9 cellular contexts compared by ENCODE assay signal in genomic region chr4:15651682-15652081, GRCh38. TPM values are rescaled to one million over a fixed set of nuclear protein-coding genes. Genes with fewer than 3 reads are reported as not detected.
DNase-seq lines count a peak whose midpoint lies in the region; ATAC-seq and TF ChIP-seq lines count a peak whose summit lies in the region.
"Had no signal": no experiment of that assay in that cellular context is flagged by ENCODE, and none has a peak within 500 bp of the region (broad histone marks: within the 10 kb centered on the region; RNA-seq: fewer than 3 reads in every experiment).

No MANE protein-coding gene starts in this region.

- peaks cover 66% of the 10 kb centered on the region for H3K4me1 Mint-ChIP-seq in brain

- H3K4me3 Mint-ChIP-seq in brain: peak overlapping the region; percentile 50 to 99 (median 98)

- H3K36me3 ChIP-seq in left ventricle myocardium inferior (no peaks in the 10 kb centered on the region), vagina (no peaks in the 10 kb centered on the region), mucosa of descending colon (ENCODE audit: low read depth) (no peaks in the 10 kb centered on the region)

- H3K27ac Mint-ChIP-seq in brain: peak overlapping the region; percentile 32 to 100 (median 81)

- H3K27me3 ChIP-seq in left ventricle myocardium inferior (ENCODE audit: low read depth): no peaks in the 10 kb centered on the region
- H3K27me3 ChIP-seq in vagina: no peaks in the 10 kb centered on the region

- ATAC-seq in left cardiac atrium (no peak), HG03378 (IDR thresholded peaks at IDR 0.05; ENCODE audit: unreplicated experiment) (no peak), HG02973 (IDR thresholded peaks at IDR 0.05; ENCODE audit: unreplicated experiment) (no peak), mucosa of descending colon (no peak)

- peak overlapping the region; percentile 99 for H3K27ac ChIP-seq in left ventricle myocardium inferior (replicated peaks)
- H3K27ac ChIP-seq in vagina: peak overlapping the region; percentile 99

- H3K4me3 ChIP-seq in left ventricle myocardium inferior: peak overlapping the region; percentile 82
- no peak overlapping the region for H3K4me3 ChIP-seq in vagina
- no peak overlapping the region for H3K4me3 ChIP-seq in mucosa of descending colon

- DNase-seq in left ventricle myocardium inferior: no peak
- no peak for DNase-seq in left cardiac atrium
- peak; percentile 17 for DNase-seq in medulla oblongata (ENCODE audit: extremely low spot score)
- no peak for DNase-seq in vagina (ENCODE audit: extremely low spot score in 2 of 2)
- DNase-seq in mucosa of descending colon: no peak
- DNase-seq: MV-4-11 had no signal

- TF ChIP-seq CTCF in left ventricle myocardium inferior (IDR thresholded peaks at IDR 0.05; ENCODE audit: borderline replicate concordance) (no peak), brain (conservative IDR thresholded peaks at IDR 0.05) (no peak), vagina (IDR thresholded peaks at IDR 0.05) (no peak), mucosa of descending colon (IDR thresholded peaks at IDR 0.05) (no peak)

- intact Hi-C loops in left ventricle myocardium inferior (cut with micrococcal nuclease): no loop called here
- intact Hi-C loops in left cardiac atrium (cut with DNase I): loop anchor here in 1 of 2 donors (5.0 kb wide), 1 partner anchor 174 kb away; no protein-coding TSS in a partner anchor
- intact Hi-C loops in vagina (cut with DNase I): loop anchor here (5.0 to 10.0 kb wide), 2 partner anchors 177 to 649 kb away; partner anchors contain the start of gene CPEB2
- intact Hi-C loops in mucosa of descending colon (cut with DNase I, micrococcal nuclease): loop anchor here in 1 of 2 donors (10.0 kb wide), 1 partner anchor 177 kb away; no protein-coding TSS in a partner anchor

- no peaks in the 10 kb centered on the region for H3K9me3 Mint-ChIP-seq in brain

- H3K36me3 Mint-ChIP-seq in brain: peaks cover 10% of the 10 kb centered on the region

- TF ChIP-seq POLR2A in vagina (IDR thresholded peaks at IDR 0.05): no peak

- peaks cover 89% of the 10 kb centered on the region for H3K4me1 ChIP-seq in left ventricle myocardium inferior
- peaks cover 68% of the 10 kb centered on the region for H3K4me1 ChIP-seq in vagina
- peaks cover 39% of the 10 kb centered on the region for H3K4me1 ChIP-seq in mucosa of descending colon (ENCODE audit: low read depth)

- H3K9me3 ChIP-seq in left ventricle myocardium inferior (replicated peaks) (no peaks in the 10 kb centered on the region), vagina (no peaks in the 10 kb centered on the region), mucosa of descending colon (no peaks in the 10 kb centered on the region)

- H3K27me3 Mint-ChIP-seq in brain: peaks cover 4% of the 10 kb centered on the region

RNA-seq across cellular contexts. Expression of gene FBXL5, which starts 3.5 kb away (rescaled TPM):
- total RNA-seq in left ventricle myocardium inferior (91.6 TPM), left cardiac atrium (10 to 100 TPM; 69.1 to 71.0 TPM), vagina (103 TPM), mucosa of descending colon (100 to 1,000 TPM in 1 of 3 donors, 10 to 100 TPM in 2; 44.8 to 104 (median 60.4) TPM)
- 101 TPM for polyA plus RNA-seq in brain (ENCODE audit: insufficient read depth, low read depth, low replicate concordance)

RNA-seq across cellular contexts. Expression of gene FAM200B, which starts 29.9 kb away (rescaled TPM):
- total RNA-seq in left ventricle myocardium inferior (29.1 TPM), left cardiac atrium (10 to 100 TPM; 30.9 to 35.4 TPM), vagina (29.5 TPM), mucosa of descending colon (10 to 100 TPM; 35.3 to 46.1 (median 38.9) TPM)
- polyA plus RNA-seq in brain (ENCODE audit: insufficient read depth, low read depth, low replicate concordance): 120 TPM

RNA-seq across cellular contexts. Expression of gene BST1, which starts 51.2 kb away (rescaled TPM):
- total RNA-seq in left ventricle myocardium inferior (2.7 TPM), left cardiac atrium (10 to 100 TPM in 1 of 2 donors, 1 to 10 TPM in 1; 8.7 to 11.0 TPM), vagina (5.2 TPM), mucosa of descending colon (10 to 100 TPM in 1 of 3 donors, 1 to 10 TPM in 2; 4.7 to 14.6 (median 6.9) TPM)
- polyA plus RNA-seq in brain (ENCODE audit: insufficient read depth, low read depth, low replicate concordance): 1.7 TPM
